8 cellular contexts compared by ENCODE assay signal in the genomic region with DNA sequence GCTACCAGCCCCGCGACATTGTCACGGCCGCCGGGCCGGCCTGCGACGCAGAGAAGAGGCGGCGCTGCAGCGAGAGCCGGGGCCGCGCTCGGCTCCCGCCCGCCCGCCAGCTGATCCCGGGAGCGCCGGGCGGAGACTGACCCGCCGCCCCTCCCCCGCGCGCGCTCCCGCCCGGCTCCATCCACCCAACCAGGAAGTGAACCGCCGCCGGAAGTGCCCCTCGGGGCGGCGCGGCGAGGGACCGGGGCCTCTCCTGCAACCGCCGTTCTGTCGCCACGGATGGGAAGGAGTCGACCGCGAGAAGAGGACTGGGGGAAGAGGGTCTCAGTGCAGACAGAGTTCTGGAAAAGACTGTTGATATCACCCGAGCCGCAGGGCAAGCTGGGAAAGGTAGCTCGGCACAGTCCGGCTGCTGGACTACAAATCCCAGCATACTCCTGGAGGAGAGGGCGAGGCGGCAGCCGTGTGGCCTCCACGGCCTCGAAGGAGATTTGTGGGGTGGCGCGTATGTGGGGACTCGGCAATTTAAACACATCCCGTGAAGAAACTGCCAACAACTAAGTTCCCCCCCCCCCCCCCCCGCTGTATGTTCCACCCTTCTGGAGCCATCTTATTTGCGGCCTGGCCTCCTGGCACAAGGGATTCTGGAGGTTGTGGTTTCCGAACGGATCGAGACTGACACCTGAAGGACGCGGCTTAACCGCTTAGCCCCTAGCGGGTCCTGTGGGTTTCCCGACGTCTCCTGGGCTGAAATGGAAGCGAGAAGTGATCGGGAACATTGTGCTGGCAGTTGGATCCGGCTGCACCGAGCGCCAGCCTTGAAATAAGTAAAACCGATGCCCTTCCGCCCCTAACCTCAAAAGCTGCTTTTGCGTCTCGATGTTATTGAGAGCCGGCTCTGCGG. TPM values are rescaled to one million over a fixed set of nuclear protein-coding genes. Genes with fewer than 3 reads are reported as not detected.
DNase-seq lines count a peak whose midpoint lies in the region; ATAC-seq and TF ChIP-seq lines count a peak whose summit lies in the region.

AAK1 (minus strand) TSS at position 138 of the 904 bp plus-strand sequence. CDS start 699 bp downstream, outside the sequence.

- H4K20me1 ChIP-seq in KMS-11 (ENCODE audit: insufficient read depth) = no peaks in the 10 kb centered on the region

- H3K9ac ChIP-seq in KMS-11 = peak within 1 kb of the TSS; percentile 83

- TF ChIP-seq CTCF in KMS-11 (conservative IDR thresholded peaks at IDR 0.05; ENCODE audit: low read depth, low read length) (no peak), Peyer's patch (IDR thresholded peaks at IDR 0.05) (peak in 2 of 6 experiments; percentile 2 to 21), esophagus muscularis mucosa (IDR thresholded peaks at IDR 0.05) (no peak)

- peak within 1 kb of the TSS; percentile 20 for H3K4me3 ChIP-seq in KMS-11 (IDR thresholded peaks at IDR 0.05; ENCODE audit: insufficient read depth, low read depth, low read length)
- peak within 1 kb of the TSS; percentile 93 to 99 (median 98) for H3K4me3 ChIP-seq in Peyer's patch
- H3K4me3 ChIP-seq in esophagus muscularis mucosa = peak within 1 kb of the TSS; percentile 85 to 100 (median 98)
- peak within 1 kb of the TSS; percentile 77 to 90 for H3K4me3 ChIP-seq in muscle layer of duodenum (ENCODE audit: low read depth in 1 of 2, low read length in 2 of 2)

- H3K4me3 Mint-ChIP-seq in activated T-cell treated with anti-CD3 and anti-CD28 coated beads, Interleukin-2, amount 50 U/mL, for 72 hours = peak within 1 kb of the TSS; percentile 91 to 92

- H3K4me1 ChIP-seq in KMS-11 (ENCODE audit: low read depth, poor library complexity, severe bottlenecking) (peaks cover 69% of the 10 kb centered on the region), Peyer's patch (peaks cover 0 to 51% (median 7%) of the 10 kb centered on the region in 4 donors), esophagus muscularis mucosa (peaks cover 35 to 61% (median 55%) of the 10 kb centered on the region in 4 donors), muscle layer of duodenum (ENCODE audit: control insufficient read depth in 1 of 2, insufficient read depth in 2 of 2, low read length in 2 of 2) (peaks cover 22 to 43% of the 10 kb centered on the region in 2 donors)

- H3K27ac ChIP-seq in KMS-11 = peak within 1 kb of the TSS; percentile 89
- H3K27ac ChIP-seq in Peyer's patch = peak within 1 kb of the TSS; percentile 90 to 96 (median 94)
- peak within 1 kb of the TSS; percentile 94 to 97 (median 96) for H3K27ac ChIP-seq in esophagus muscularis mucosa (replicated peaks in 1 of 4)
- peak within 1 kb of the TSS; percentile 98 for H3K27ac ChIP-seq in muscle layer of duodenum (ENCODE audit: low read length)

- H3K9me3 Mint-ChIP-seq in activated T-cell treated with anti-CD3 and anti-CD28 coated beads, Interleukin-2, amount 50 U/mL, for 72 hours = no peaks in the 10 kb centered on the region

- intact Hi-C loops in esophagus muscularis mucosa (cut with DNase I) = loop anchor here (5.0 to 10.0 kb wide), 3 partner anchors 82 to 259 kb away; partner anchors contain the start of genes GFPT1 and NFU1

- peaks cover 41% of the 10 kb centered on the region; the same call in 1 of the 2 replicates for H3K79me2 ChIP-seq in KMS-11 (ENCODE audit: insufficient read depth, low read depth)

- H3K27me3 ChIP-seq in KMS-11 (ENCODE audit: insufficient read depth, low read depth) = no peaks in the 10 kb centered on the region
- no peaks in the 10 kb centered on the region for H3K27me3 ChIP-seq in Peyer's patch
- H3K27me3 ChIP-seq in esophagus muscularis mucosa = no peaks in the 10 kb centered on the region
- no peaks in the 10 kb centered on the region for H3K27me3 ChIP-seq in muscle layer of duodenum (ENCODE audit: low read depth, low read length)

- H3K27me3 Mint-ChIP-seq in activated T-cell treated with anti-CD3 and anti-CD28 coated beads, Interleukin-2, amount 50 U/mL, for 72 hours (ENCODE audit: low read depth) = no peaks in the 10 kb centered on the region

- TF ChIP-seq POLR2A in Peyer's patch (IDR thresholded peaks at IDR 0.05) = peak; percentile 41 to 80
- TF ChIP-seq POLR2A in esophagus muscularis mucosa (IDR thresholded peaks at IDR 0.05; ENCODE audit: low read depth) = peak; percentile 53

- H3K4me1 Mint-ChIP-seq in activated T-cell treated with anti-CD3 and anti-CD28 coated beads, Interleukin-2, amount 50 U/mL, for 72 hours (ENCODE audit: low read depth) = peaks cover 61% of the 10 kb centered on the region

- WGBS in esophagus muscularis mucosa = 2% methylated on average over 28 of the region's 81 CpGs

- DNase-seq in DMS114 treated with DMSO at 0.1 percent for 48 hours (lab: John Stamatoyannopoulos, UW; ENCODE audit: unreplicated experiment) = peak; percentile 89
- DNase-seq in Peyer's patch = peak; percentile 90 to 96 (median 95)
- DNase-seq in activated T-cell treated with anti-CD3 and anti-CD28 coated beads, Interleukin-2, amount 50 U/mL, for 72 hours = peak; percentile 87 to 91
- DNase-seq in esophagus muscularis mucosa (ENCODE audit: extremely low spot score) = peak; percentile 96
- peak; percentile 59 to 80 for DNase-seq in stimulated activated CD8-positive, alpha-beta memory T cell treated with anti-CD3 and anti-CD28 coated beads, Interleukin-7, amount 100 ng/mL, for 4 hours (ENCODE audit: low read depth in 2 of 2)

- peak within 1 kb of the TSS; percentile 82 for H2AFZ ChIP-seq in KMS-11 (ENCODE audit: low read depth)

- H3K9me3 ChIP-seq in Peyer's patch (no peaks in the 10 kb centered on the region), esophagus muscularis mucosa (no peaks in the 10 kb centered on the region), muscle layer of duodenum (ENCODE audit: control insufficient read depth in 1 of 2, low read length in 2 of 2) (no peaks in the 10 kb centered on the region)

- no peaks in the 10 kb centered on the region for H3K36me3 ChIP-seq in KMS-11 (ENCODE audit: insufficient read depth)
- H3K36me3 ChIP-seq in Peyer's patch = no peaks in the 10 kb centered on the region
- peaks cover 0 to 4% (median 0%) of the 10 kb centered on the region in 4 donors for H3K36me3 ChIP-seq in esophagus muscularis mucosa
- peaks cover 0 to 5% of the 10 kb centered on the region in 2 donors for H3K36me3 ChIP-seq in muscle layer of duodenum (ENCODE audit: control insufficient read depth in 1 of 2, insufficient read depth in 2 of 2, low read length in 2 of 2)

- peaks cover 15 to 16% of the 10 kb centered on the region in 2 donors for H3K36me3 Mint-ChIP-seq in activated T-cell treated with anti-CD3 and anti-CD28 coated beads, Interleukin-2, amount 50 U/mL, for 72 hours (ENCODE audit: insufficient read depth in 2 of 2)

- peak within 1 kb of the TSS; percentile 98 for H3K27ac Mint-ChIP-seq in activated T-cell treated with anti-CD3 and anti-CD28 coated beads, Interleukin-2, amount 50 U/mL, for 72 hours

- H3K4me2 ChIP-seq in KMS-11 = peak within 1 kb of the TSS; percentile 84

- ATAC-seq in GM21723 (IDR thresholded peaks at IDR 0.05; ENCODE audit: unreplicated experiment) = peak; percentile 50
- peak; percentile 54 to 59 for ATAC-seq in activated T-cell treated with anti-CD3 and anti-CD28 coated beads, Interleukin-2, amount 50 U/mL, for 72 hours (replicated peaks in 1 of 2)

- no peak for TF ChIP-seq EP300 in esophagus muscularis mucosa (IDR thresholded peaks at IDR 0.05)

RNA-seq across cellular contexts. Expression of gene AAK1, which starts in this region (rescaled TPM):
- total RNA-seq in Peyer's patch (10 to 100 TPM; 44.3 to 85.0 (median 60.3) TPM), esophagus muscularis mucosa (10 to 100 TPM; 27.8 to 53.2 (median 41.9) TPM)
- total RNA-seq in activated T-cell treated with anti-CD3 and anti-CD28 coated beads, Interleukin-2, amount 50 U/mL, for 72 hours = 100 to 1,000 TPM; 134 to 137 TPM

Comparison
In these comparisons a context has a peak if more than half of its experiments do, and no peak if none do; other contexts are left out.
1. Peak in every context shown above with its lines: DNase-seq, ATAC-seq, H3K4me3 ChIP-seq and H3K27ac ChIP-seq.
2. H3K4me3 ChIP-seq: peak in every context shown above with its lines; median percentile 98 in Peyer's patch; 98 in esophagus muscularis mucosa; 84 in muscle layer of duodenum; 20 in KMS-11.